Comparison of ENCODE assay signal across 22 cellular contexts in the genomic region with DNA sequence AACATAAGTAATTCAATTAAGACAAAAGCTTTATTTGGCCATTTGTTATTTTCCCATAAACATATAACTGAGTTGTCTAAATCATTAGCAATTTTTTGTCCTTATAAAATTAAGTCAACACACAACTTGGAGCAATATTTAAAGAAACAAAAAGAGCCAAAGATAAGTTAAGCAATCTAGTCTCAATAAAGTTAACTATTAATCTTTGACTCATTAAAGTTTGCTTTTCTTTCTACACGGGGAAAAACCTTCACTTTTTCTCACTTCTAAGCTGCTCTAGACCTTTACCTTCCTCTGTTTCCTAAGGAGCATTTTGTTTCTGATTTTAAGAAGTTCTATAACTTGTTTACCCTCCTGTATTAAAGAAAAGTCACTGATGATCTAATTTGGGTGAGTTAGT.
DNase-seq lines count a peak whose midpoint lies in the region; ATAC-seq, FAIRE-seq and TF ChIP-seq lines count a peak whose summit lies in the region.
"Had no signal": no experiment of that assay in that cellular context is flagged by ENCODE, and none has a peak within 500 bp of the region (broad histone marks: within the 10 kb centered on the region; RNA-seq: fewer than 3 reads in every experiment).

No MANE protein-coding gene starts in this region.

- no peak overlapping the region for H3K9ac ChIP-seq in GM23248

- H3K4me2 ChIP-seq in GM23248 (ENCODE audit: unreplicated experiment) = no peak overlapping the region
- H3K4me2 ChIP-seq: A549 had no signal

- peaks cover 12% of the 10 kb centered on the region in 2 donors for H3K9me3 Mint-ChIP-seq in effector memory CD8-positive, alpha-beta T cell
- H3K9me3 Mint-ChIP-seq: CD8-positive, alpha-beta T cell had no signal

- TF ChIP-seq CTCF in pancreas (IDR thresholded peaks at IDR 0.05) = no peak

- FAIRE-seq in RCC 7860 (lab: Jason Lieb, UNC) (peak; percentile 73), pancreas (lab: Jason Lieb, UNC) (no peak), urothelium cell line (lab: Jason Lieb, UNC) (no peak)
- FAIRE-seq: A549, GM12878, GM18507, H1 had no signal

- H3K27me3 Mint-ChIP-seq in effector memory CD8-positive, alpha-beta T cell = no peaks in the 10 kb centered on the region

- WGBS in pancreas, 2 donors = 6 to 13% methylated on average over 1 of the region's 1 CpG
- WGBS in GM23248 (ENCODE audit: low coverage in 1 of 2, low lambda C conversion rate in 2 of 2, missing lambda C conversion rate in 2 of 2), 2 experiments = 7 to 9% methylated on average over 1 of the region's 1 CpG

- H3K79me2 ChIP-seq in GM23248 (ENCODE audit: insufficient read depth) = no peaks in the 10 kb centered on the region

- intact Hi-C loops in pancreas (cut with DNase I) = no loop called here

- H3K4me3 ChIP-seq in pancreas (no peak overlapping the region), GM23248 (no peak overlapping the region)
- H3K4me3 ChIP-seq: A549, GM12878, HAP-1 had no signal

- H3K36me3 Mint-ChIP-seq in effector memory CD8-positive, alpha-beta T cell (ENCODE audit: insufficient read depth) = no peaks in the 10 kb centered on the region
- H3K36me3 Mint-ChIP-seq: CD14-positive monocyte; CD8-positive, alpha-beta T cell had no signal

- in situ Hi-C loops in Caki2 (cut with HindIII; ENCODE audit: low pct_unique_long_range_greater_than_20kb, low sequenced_read_pairs) = no loop called here
- in situ Hi-C loops in GM23248 (cut with MboI) = no loop called here

- H3F3A ChIP-seq in GM23248 (ENCODE audit: insufficient read depth) = no peaks in the 10 kb centered on the region

- H3K9me3 ChIP-seq in pancreas = no peaks in the 10 kb centered on the region
- H3K9me3 ChIP-seq in GM23248 (ENCODE audit: low read depth) = no peaks in the 10 kb centered on the region
- H3K9me3 ChIP-seq: A549, HAP-1 had no signal

- H3K27ac Mint-ChIP-seq in effector memory CD8-positive, alpha-beta T cell = no peak overlapping the region
- H3K27ac Mint-ChIP-seq: CD14-positive monocyte; CD8-positive, alpha-beta T cell; HFFc6 had no signal

- DNase-seq in Caki2 (ENCODE audit: low read depth) (peak; percentile 18), RCC 7860 (ENCODE audit: low spot score) (no peak), glomerular visceral epithelial cell (ENCODE audit: extremely low spot score) (peak; percentile 1), pancreas (no peak), urothelium cell line (ENCODE audit: low spot score) (no peak), GM23248 (no peak)
- no peak for DNase-seq in effector memory CD8-positive, alpha-beta T cell
- DNase-seq: CD8-positive, alpha-beta T cell; COR-L47; DMS 273 treated with DMSO at 0.1 percent for 48 hours; DMS79; HFFc6; IMR-90; KBM-7 had no signal

- H3K4me1 ChIP-seq in pancreas (peaks cover 5 to 13% (median 8%) of the 10 kb centered on the region in 3 donors), GM23248 (ENCODE audit: insufficient read depth) (no peaks in the 10 kb centered on the region)
- H3K4me1 ChIP-seq: A549, HAP-1 had no signal

- ATAC-seq in pancreas (peak; percentile 54 to 88 (median 62)), GM21528 (IDR thresholded peaks at IDR 0.05; ENCODE audit: low FRiP score, unreplicated experiment) (no peak)
- no peak for ATAC-seq in effector memory CD8-positive, alpha-beta T cell (replicated peaks)
- ATAC-seq: A549; CD8-positive, alpha-beta T cell; GM12878 had no signal

- no peaks in the 10 kb centered on the region for H3K27me3 ChIP-seq in pancreas
- no peaks in the 10 kb centered on the region for H3K27me3 ChIP-seq in GM23248 (replicated peaks; ENCODE audit: insufficient read depth)

- H3K27ac ChIP-seq in pancreas (peak overlapping the region in 1 of 4 donors; percentile 16), GM23248 (no peak overlapping the region)
- H3K27ac ChIP-seq: A549, HL-60 had no signal

- no peaks in the 10 kb centered on the region for H4K20me1 ChIP-seq in GM23248 (ENCODE audit: insufficient read depth)

- no peaks in the 10 kb centered on the region for H3K9me2 ChIP-seq in GM23248 (ENCODE audit: insufficient read depth)

- no peaks in the 10 kb centered on the region for H3K4me1 Mint-ChIP-seq in effector memory CD8-positive, alpha-beta T cell (ENCODE audit: low read depth in 2 of 2)
- H3K4me1 Mint-ChIP-seq: CD14-positive monocyte had no signal

- no peak overlapping the region for H3K4me3 Mint-ChIP-seq in effector memory CD8-positive, alpha-beta T cell
- H3K4me3 Mint-ChIP-seq: CD14-positive monocyte; CD8-positive, alpha-beta T cell; HFFc6 had no signal

- H3K36me3 ChIP-seq in pancreas (no peaks in the 10 kb centered on the region), GM23248 (ENCODE audit: low read depth) (no peaks in the 10 kb centered on the region)
- H3K36me3 ChIP-seq: HAP-1 had no signal

- H2AFZ ChIP-seq in GM23248 = no peak overlapping the region

Comparison
In these comparisons a context has a peak if more than half of its experiments do, and no peak if none do; other contexts are left out.
1. DNase-seq: peak in Caki2 (single experiment) and glomerular visceral epithelial cell (single experiment); none in RCC 7860 (single experiment), pancreas (0 of 6), urothelium cell line (single experiment), GM23248 (single experiment) and effector memory CD8-positive, alpha-beta T cell (0 of 3).
2. ATAC-seq: peak in pancreas (4 of 4); none in GM21528 (single experiment) and effector memory CD8-positive, alpha-beta T cell (single experiment).